Comparison of ENCODE assay signal across 11 cellular contexts in genomic region chr1:30027247-30027646, GRCh38.
"Had no signal": no experiment of that assay in that cellular context is flagged by ENCODE, and none has a peak within 500 bp of the region (broad histone marks: within the 10 kb centered on the region; RNA-seq: fewer than 3 reads in every experiment).

No MANE protein-coding gene starts in this region.

- H2AFZ ChIP-seq: GM23248, GM23338 had no signal

- H3K4me2 ChIP-seq: GM23338 had no signal

- ATAC-seq: GM23338, HCT116 had no signal

- H3K4me1 ChIP-seq: HAP-1 had no signal

- H3K9me3 ChIP-seq: HAP-1 had no signal

- H3K36me3 ChIP-seq: HAP-1 had no signal

- H3K27ac ChIP-seq: GM23248 had no signal

- DNase-seq: GM23248, GOT3, H7, H9, HCEC 1CT, HFFc6 had no signal

- FAIRE-seq: H1, H54 had no signal

- H3K9ac ChIP-seq: GM23248 had no signal

- H3K4me3 ChIP-seq: GM23248, GM23338, HAP-1 had no signal
